19 cellular contexts compared by ENCODE assay signal in genomic region chr1:233140974-233141373, GRCh38.
A peak's percentile ranks its signal among the peaks of the same experiment; 100 is the strongest.
DNase-seq lines count a peak whose midpoint lies in the region; ATAC-seq and TF ChIP-seq lines count a peak whose summit lies in the region.
"Had no signal": no experiment of that assay in that cellular context is flagged by ENCODE, and none has a peak within 500 bp of the region (broad histone marks: within the 10 kb centered on the region; RNA-seq: fewer than 3 reads in every experiment).

No MANE protein-coding gene starts in this region.

- ATAC-seq in Right ventricle myocardium inferior, result peak; percentile 61
- no peak for ATAC-seq in HG02870 (IDR thresholded peaks at IDR 0.05; ENCODE audit: unreplicated experiment)

- no peak overlapping the region for H3K4me3 Mint-ChIP-seq in nephron progenitor cell
- H3K4me3 Mint-ChIP-seq: CD8-positive, alpha-beta memory T cell had no signal

- TF ChIP-seq CTCF in choroid plexus epithelial cell (conservative IDR thresholded peaks at IDR 0.05; ENCODE audit: low read depth, low read length) (no peak), nephron progenitor cell (IDR thresholded peaks at IDR 0.05) (no peak)

- no peaks in the 10 kb centered on the region for H3K4me1 Mint-ChIP-seq in nephron progenitor cell
- H3K4me1 Mint-ChIP-seq: CD8-positive, alpha-beta memory T cell had no signal

- H3K9me3 Mint-ChIP-seq in nephron progenitor cell, result no peaks in the 10 kb centered on the region
- H3K9me3 Mint-ChIP-seq: CD8-positive, alpha-beta memory T cell had no signal

- DNase-seq in Right ventricle myocardium inferior (ENCODE audit: missing footprints), result no peak
- DNase-seq in cardiac septum (ENCODE audit: low spot score), result no peak
- peak; percentile 50 for DNase-seq in choroid plexus epithelial cell (ENCODE audit: low read depth)
- peak; percentile 39 for DNase-seq in fibroblast of the conjunctiva (ENCODE audit: low read depth)
- DNase-seq in NK-92 treated with Interleukin-12 subunit alpha and Interleukin-12 subunit beta, amount 100 ng/mL, for 24 hours (lab: John Stamatoyannopoulos, UW), result no peak
- DNase-seq in nephron progenitor cell, result no peak
- DNase-seq in NOMO-1 (lab: John Stamatoyannopoulos, UW; ENCODE audit: unreplicated experiment in 2 of 2), result no peak
- DNase-seq: 8988T; CD8-positive, alpha-beta memory T cell; DMS79 treated with DMSO at 0.1 percent for 48 hours; NCI-H1048; NCI-H1436 treated with DMSO at 0.1 percent for 48 hours; NCI-H2227 treated with DMSO at 0.1 percent for 48 hours; NCI-H524; Peyer's patch; SHP77 treated with DMSO at 0.1 percent for 48 hours had no signal

- H3K27ac Mint-ChIP-seq in nephron progenitor cell, result no peak overlapping the region

- no peak overlapping the region for H3K4me3 ChIP-seq in choroid plexus epithelial cell (ENCODE audit: low read depth, low read length)
- H3K4me3 ChIP-seq: BLaER1 treated with 17β-estradiol and CSF1 and Interleukin-3, amounts not matched to agents 10 nM and 100 nM; HAP-1; Peyer's patch had no signal

- peaks cover 4% of the 10 kb centered on the region for H3K27me3 Mint-ChIP-seq in nephron progenitor cell (ENCODE audit: low read depth, poor library complexity)
- H3K27me3 Mint-ChIP-seq: CD8-positive, alpha-beta memory T cell had no signal

- no peaks in the 10 kb centered on the region for H3K36me3 Mint-ChIP-seq in nephron progenitor cell (ENCODE audit: low read depth)

- intact Hi-C loops in Right ventricle myocardium inferior (cut with DNase I), result loop anchor here (5.0 kb wide), 1 partner anchor 34 kb away; no protein-coding TSS in a partner anchor
- intact Hi-C loops in cardiac septum (cut with DNase I), result no loop called here

Comparison
In these comparisons a context has a peak if more than half of its experiments do, and no peak if none do; other contexts are left out.
1. DNase-seq: peak in choroid plexus epithelial cell (single experiment) and fibroblast of the conjunctiva (single experiment); none in Right ventricle myocardium inferior (single experiment), cardiac septum (single experiment), NK-92 treated with Interleukin-12 subunit alpha and Interleukin-12 subunit beta, amount 100 ng/mL, for 24 hours (single experiment), nephron progenitor cell (single experiment) and NOMO-1 (0 of 2).